Comparison of ENCODE assay signal across 19 cellular contexts in genomic region chr15:33343275-33343674, GRCh38. TPM values are rescaled to one million over a fixed set of nuclear protein-coding genes. Genes with fewer than 3 reads are reported as not detected.
DNase-seq lines count a peak whose midpoint lies in the region; ATAC-seq and TF ChIP-seq lines count a peak whose summit lies in the region.
"Had no signal": no experiment of that assay in that cellular context is flagged by ENCODE, and none has a peak within 500 bp of the region (broad histone marks: within the 10 kb centered on the region; RNA-seq: fewer than 3 reads in every experiment).

No MANE protein-coding gene starts in this region.

- ATAC-seq in GM21367 (IDR thresholded peaks at IDR 0.05; ENCODE audit: unreplicated experiment): no peak
- ATAC-seq: A549 had no signal

- H3K9me3 Mint-ChIP-seq in neural crest cell: peaks cover 3% of the 10 kb centered on the region
- H3K9me3 Mint-ChIP-seq: HFFc6 had no signal

- H3K27ac Mint-ChIP-seq in neural crest cell (ENCODE audit: unreplicated experiment): peak overlapping the region; percentile 69
- H3K27ac Mint-ChIP-seq: CD14-positive monocyte; CD4-positive, alpha-beta T cell; CD8-positive, alpha-beta memory T cell; HFFc6 had no signal

- no peaks in the 10 kb centered on the region for H3K36me3 Mint-ChIP-seq in neural crest cell (ENCODE audit: low read depth)
- H3K36me3 Mint-ChIP-seq: CD14-positive monocyte; CD8-positive, alpha-beta memory T cell had no signal

- H3K27me3 Mint-ChIP-seq in neural crest cell (ENCODE audit: low read depth): no peaks in the 10 kb centered on the region

- H3K4me1 Mint-ChIP-seq in neural crest cell: peaks cover 6% of the 10 kb centered on the region
- H3K4me1 Mint-ChIP-seq: CD14-positive monocyte; CD8-positive, alpha-beta memory T cell had no signal

- no peak for TF ChIP-seq CTCF in neural crest cell (conservative IDR thresholded peaks at IDR 0.05)

- no peak overlapping the region for H3K4me3 Mint-ChIP-seq in neural crest cell
- H3K4me3 Mint-ChIP-seq: CD14-positive monocyte; CD4-positive, alpha-beta T cell; CD8-positive, alpha-beta memory T cell; HFFc6 had no signal

- DNase-seq in NCI-H2227 (lab: John Stamatoyannopoulos, UW; ENCODE audit: unreplicated experiment) (peak; percentile 24), RPMI8226 (peak; percentile 16), neural crest cell (ENCODE audit: low read depth, low spot score) (no peak), NCI-H1436 treated with DMSO at 0.1 percent for 48 hours (lab: John Stamatoyannopoulos, UW) (no peak), NCI-H1105 (lab: John Stamatoyannopoulos, UW) (no peak), D341Med (ENCODE audit: low spot score) (no peak)
- DNase-seq: 8988T; ACHN; AML-193; BE2C; CD4-positive, alpha-beta T cell; CD8-positive, alpha-beta memory T cell; DMS53; DMS79 treated with DMSO at 0.1 percent for 48 hours; GOT3; HFFc6 had no signal

RNA-seq across cellular contexts. Expression of gene RYR3, which starts 32.5 kb away (rescaled TPM):
- 1.5 and 2.2 TPM in 2 replicates for total RNA-seq in neural crest cell
- total RNA-seq: CD4-positive, alpha-beta T cell; CD8-positive, alpha-beta memory T cell; HFFc6 had no signal

Comparison
In these comparisons a context has a peak if more than half of its experiments do, and no peak if none do; other contexts are left out.
1. DNase-seq: peak in NCI-H2227 (single experiment) and RPMI8226 (single experiment); none in neural crest cell (single experiment), NCI-H1436 treated with DMSO at 0.1 percent for 48 hours (single experiment), NCI-H1105 (single experiment) and D341Med (single experiment).